Comparison of ENCODE assay signal across 8 cellular contexts in the genomic region with DNA sequence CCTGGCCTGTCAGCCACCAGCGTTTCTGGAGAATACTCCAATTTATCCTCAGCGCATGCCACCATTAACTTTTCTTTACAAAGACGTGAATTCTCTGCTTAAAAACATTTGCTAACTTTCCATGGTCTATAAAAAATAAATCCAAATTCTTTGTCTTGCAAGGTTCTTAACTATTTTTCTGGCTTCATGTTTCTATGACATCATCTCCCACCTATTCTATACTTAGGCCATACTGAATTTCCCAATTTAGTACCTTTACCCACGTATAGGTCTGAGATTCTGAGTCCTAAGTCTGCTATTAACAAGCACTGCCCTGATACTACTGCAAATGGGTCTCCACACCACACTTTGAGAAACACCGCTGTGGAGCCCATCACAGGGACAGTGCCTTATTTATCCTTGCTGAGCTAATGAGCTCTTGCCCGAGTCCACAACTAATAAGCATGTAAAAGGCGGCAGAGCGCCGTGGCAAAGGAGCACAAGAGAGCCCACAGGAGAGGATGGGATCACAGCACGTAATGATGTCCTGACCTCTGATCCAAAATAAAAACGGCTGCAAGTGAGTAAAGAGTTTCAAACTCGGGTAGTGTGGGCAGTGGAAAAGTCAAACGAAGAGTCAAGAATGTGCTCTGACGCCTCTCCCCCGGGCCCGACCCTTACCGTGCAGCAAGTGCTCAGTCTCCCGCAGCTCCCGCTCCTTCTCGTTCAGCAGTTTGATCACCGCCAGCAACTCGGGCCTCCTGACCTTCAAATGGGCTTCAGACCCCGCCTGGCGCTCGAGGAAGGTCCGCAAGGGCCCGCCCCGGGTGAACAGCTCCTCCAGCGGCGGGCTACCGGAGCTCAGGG. TPM values are rescaled to one million over a fixed set of nuclear protein-coding genes. Genes with fewer than 3 reads are reported as not detected.
A peak's percentile ranks its signal among the peaks of the same experiment; 100 is the strongest.
DNase-seq lines count a peak whose midpoint lies in the region; FAIRE-seq and TF ChIP-seq lines count a peak whose summit lies in the region.

No MANE protein-coding gene starts in this region.

- H3K27me3 ChIP-seq in GM23248 (replicated peaks; ENCODE audit: insufficient read depth) (no peaks in the 10 kb centered on the region), Loucy (ENCODE audit: insufficient read depth, low read length, poor library complexity, severe bottlenecking) (no peaks in the 10 kb centered on the region), adrenal gland (no peaks in the 10 kb centered on the region), iPS-20b (ENCODE audit: insufficient read depth, low read length) (no peaks in the 10 kb centered on the region)

- peak overlapping the region; percentile 83 for H3K4me2 ChIP-seq in GM23248 (ENCODE audit: unreplicated experiment)
- H3K4me2 ChIP-seq in Loucy (ENCODE audit: low read depth, low read length, poor library complexity, severe bottlenecking): peak overlapping the region; percentile 93

- H4K20me1 ChIP-seq in GM23248 (ENCODE audit: insufficient read depth): no peaks in the 10 kb centered on the region
- H4K20me1 ChIP-seq in Loucy (ENCODE audit: insufficient read depth, low read length, poor library complexity, severe bottlenecking): peaks cover 48% of the 10 kb centered on the region

- H3K9me3 ChIP-seq in GM23248 (ENCODE audit: low read depth) (no peaks in the 10 kb centered on the region), Loucy (ENCODE audit: insufficient read depth, low read depth, low read length) (no peaks in the 10 kb centered on the region), adrenal gland (replicated peaks in 1 of 3) (no peaks in the 10 kb centered on the region), iPS-20b (ENCODE audit: insufficient read depth, low read depth, low read length) (no peaks in the 10 kb centered on the region)

- DNase-seq in NCI-H524 (lab: John Stamatoyannopoulos, UW) (peak; percentile 19 to 33), NCI-H524 treated with DMSO at 0.1 percent for 48 hours (lab: John Stamatoyannopoulos, UW) (no peak), GM23248 (peak; percentile 50), adrenal gland (peak in 4 of 7 donors; percentile 13 to 29 (median 16)), urothelium cell line (ENCODE audit: low spot score) (no peak)
- DNase-seq in stimulated activated CD4-positive, alpha-beta T cell treated with anti-CD3 and anti-CD28 coated beads, Interleukin-4, amount 100 ng/mL, for 24 hours: peak; percentile 18

- H3K9me2 ChIP-seq in GM23248 (ENCODE audit: insufficient read depth) (no peaks in the 10 kb centered on the region), Loucy (replicated peaks; ENCODE audit: low read depth, low read length) (no peaks in the 10 kb centered on the region)

- H3K27ac ChIP-seq in GM23248: peak overlapping the region; percentile 79
- peak overlapping the region in 4 of 5 donors; percentile 77 to 92 (median 83) for H3K27ac ChIP-seq in adrenal gland
- H3K27ac ChIP-seq in iPS-20b (ENCODE audit: low read length): peak overlapping the region; percentile 70

- H3K4me3 ChIP-seq in GM23248 (peak overlapping the region; percentile 91), Loucy (ENCODE audit: low read length, poor library complexity, severe bottlenecking) (peak overlapping the region; percentile 97), adrenal gland (peak overlapping the region; percentile 44 to 73 (median 64)), iPS-20b (ENCODE audit: low read length) (peak overlapping the region; percentile 98)

- FAIRE-seq in urothelium cell line (lab: Jason Lieb, UNC): no peak

- H3K4me1 ChIP-seq in GM23248 (ENCODE audit: insufficient read depth) (peaks cover 21% of the 10 kb centered on the region), Loucy (ENCODE audit: insufficient read depth, low read length, poor library complexity, severe bottlenecking) (peaks cover 43% of the 10 kb centered on the region), adrenal gland (replicated peaks in 1 of 2) (peaks cover 14 to 43% of the 10 kb centered on the region in 2 donors), iPS-20b (ENCODE audit: insufficient read depth, low read length) (peaks cover 5% of the 10 kb centered on the region; the same call in 1 of the 2 replicates)

- TF ChIP-seq CTCF in Loucy (conservative IDR thresholded peaks at IDR 0.05; ENCODE audit: low read length) (no peak), adrenal gland (IDR thresholded peaks at IDR 0.05) (no peak)

- in situ Hi-C loops in GM23248 (cut with MboI): no loop called here

- 3 to 4% methylated on average over 24 to 31 of the region's 31 CpGs for WGBS in GM23248 (ENCODE audit: low coverage in 1 of 2, low lambda C conversion rate in 2 of 2, missing lambda C conversion rate in 2 of 2), 2 experiments
- WGBS in adrenal gland, 4 donors: 3 to 4% (median 3%) methylated on average over 15 to 30 of the region's 31 CpGs

- H3K9ac ChIP-seq in GM23248: peak overlapping the region; percentile 88
- H3K9ac ChIP-seq in Loucy (ENCODE audit: low read depth, low read length, poor library complexity, severe bottlenecking): peak overlapping the region; percentile 88
- peak overlapping the region; percentile 96 for H3K9ac ChIP-seq in iPS-20b (ENCODE audit: low read depth, low read length)

- TF ChIP-seq POLR2A in adrenal gland (IDR thresholded peaks at IDR 0.05): no peak

- H3K36me3 ChIP-seq in GM23248 (ENCODE audit: low read depth) (peaks cover 15% of the 10 kb centered on the region), Loucy (ENCODE audit: insufficient read depth, low read length) (peaks cover 5% of the 10 kb centered on the region; the same call in 1 of the 2 replicates), adrenal gland (replicated peaks in 1 of 2) (peaks cover 0 to 10% of the 10 kb centered on the region in 2 donors), iPS-20b (ENCODE audit: insufficient read depth, low read depth, low read length) (peaks cover 14% of the 10 kb centered on the region)

- peaks cover 74% of the 10 kb centered on the region for H3K79me2 ChIP-seq in GM23248 (ENCODE audit: insufficient read depth)
- peaks cover 66% of the 10 kb centered on the region for H3K79me2 ChIP-seq in Loucy (ENCODE audit: insufficient read depth, low read length)

- H2AFZ ChIP-seq in GM23248 (peak overlapping the region; percentile 94), Loucy (ENCODE audit: low read length) (peak overlapping the region; percentile 86)

- intact Hi-C loops in adrenal gland (cut with DNase I): no loop called here

- H3F3A ChIP-seq in GM23248 (ENCODE audit: insufficient read depth) (0 out of 2 replicates have a peak, but pooled peaks cover 6% of the 10 kb centered on the region), Loucy (ENCODE audit: low read depth) (no peaks in the 10 kb centered on the region)

RNA-seq across cellular contexts. Expression of gene MTRF1L, which starts 0.5 kb away (rescaled TPM):
- 16.3 and 22.1 TPM in 2 replicates for total RNA-seq in GM23248 (2014; rRNA removed; shearing (Covaris generic))
- polyA plus RNA-seq in GM23248 (2016; fragmentation: Nextera tagmentation; extraction: Ambion mirVana): 21.9 and 22.7 TPM in 2 replicates
- 10 to 100 TPM in 7 of 8 donors, 1 to 10 TPM in 1; 9.8 to 27.3 (median 18.0) TPM for total RNA-seq in adrenal gland
- 10 to 100 TPM in 1 of 3 donors, 1 to 10 TPM in 2; 9.0 to 33.7 (median 9.5) TPM for polyA plus RNA-seq in adrenal gland

RNA-seq across cellular contexts. Expression of gene FBXO5, which starts 19.1 kb away (rescaled TPM):
- total RNA-seq in GM23248 (2014; rRNA removed; shearing (Covaris generic)): 8.5 and 11.2 TPM in 2 replicates
- 15.2 and 15.5 TPM in 2 replicates for polyA plus RNA-seq in GM23248 (2016; fragmentation: Nextera tagmentation; extraction: Ambion mirVana)
- 10 to 100 TPM in 1 of 8 donors, 1 to 10 TPM in 7; 1.9 to 19.2 (median 4.3) TPM for total RNA-seq in adrenal gland
- polyA plus RNA-seq in adrenal gland: 1 to 10 TPM; 1.2 to 5.3 (median 1.4) TPM

Comparison
In these comparisons a context has a peak if more than half of its experiments do, and no peak if none do; other contexts are left out.
1. DNase-seq: peak in NCI-H524 (2 of 2), GM23248 (single experiment), adrenal gland (4 of 7) and stimulated activated CD4-positive, alpha-beta T cell treated with anti-CD3 and anti-CD28 coated beads, Interleukin-4, amount 100 ng/mL, for 24 hours (single experiment); none in NCI-H524 treated with DMSO at 0.1 percent for 48 hours (single experiment) and urothelium cell line (single experiment).
2. Peak in every context shown above with its lines, with median percentiles within 50 percentile points of each other: H3K27ac ChIP-seq, H3K4me3 ChIP-seq and H3K9ac ChIP-seq.